18 cellular contexts compared by ENCODE assay signal in genomic region chr11:132646890-132647289, GRCh38.
A peak's percentile ranks its signal among the peaks of the same experiment; 100 is the strongest.
DNase-seq lines count a peak whose midpoint lies in the region; ATAC-seq, FAIRE-seq and TF ChIP-seq lines count a peak whose summit lies in the region.
"Had no signal": no experiment of that assay in that cellular context is flagged by ENCODE, and none has a peak within 500 bp of the region (broad histone marks: within the 10 kb centered on the region; RNA-seq: fewer than 3 reads in every experiment).

No MANE protein-coding gene starts in this region.

- no peak for TF ChIP-seq POLR2A in HepG2 (IDR thresholded peaks at IDR 0.05; ENCODE audit: insufficient read depth in 1 of 2, low read depth in 2 of 2, low read length in 2 of 2)
- no peak for TF ChIP-seq POLR2A in esophagus muscularis mucosa (IDR thresholded peaks at IDR 0.05; ENCODE audit: low read depth)
- no peak for TF ChIP-seq POLR2A in right lobe of liver (IDR thresholded peaks at IDR 0.05)

- H3K4me3 ChIP-seq in liver (ENCODE audit: low read depth in 1 of 3, low read length in 3 of 3) (no peak overlapping the region), HepG2 (replicated peaks in 1 of 3; ENCODE audit: insufficient read depth in 1 of 3, low read depth in 2 of 3, low read length in 3 of 3) (no peak overlapping the region), esophagus muscularis mucosa (no peak overlapping the region), right lobe of liver (no peak overlapping the region), PC-9 (no peak overlapping the region)
- H3K4me3 ChIP-seq: BLaER1 treated with 17β-estradiol and CSF1 and Interleukin-3, amounts not matched to agents 10 nM and 100 nM; HAP-1 had no signal

- H3K27me3 ChIP-seq in liver (ENCODE audit: control insufficient read depth in 4 of 4, insufficient read depth in 4 of 4, low read length in 3 of 4) = no peaks in the 10 kb centered on the region
- H3K27me3 ChIP-seq in HepG2 (ENCODE audit: control insufficient read depth in 1 of 2, insufficient read depth in 2 of 2, low read length in 2 of 2) = no peaks in the 10 kb centered on the region; a peak in 1 of 5 replicates
- no peaks in the 10 kb centered on the region for H3K27me3 ChIP-seq in esophagus muscularis mucosa
- no peaks in the 10 kb centered on the region for H3K27me3 ChIP-seq in right lobe of liver
- peaks cover 25% of the 10 kb centered on the region; the same call in 1 of the 2 replicates for H3K27me3 ChIP-seq in PC-9 (ENCODE audit: insufficient read depth, low read depth)
- H3K27me3 ChIP-seq: BLaER1 treated with 17β-estradiol and CSF1 and Interleukin-3, amounts not matched to agents 10 nM and 100 nM had no signal

- H4K20me1 ChIP-seq in HepG2 (ENCODE audit: insufficient read depth, low read length) = no peaks in the 10 kb centered on the region
- H4K20me1 ChIP-seq in PC-9 (ENCODE audit: insufficient read depth) = no peaks in the 10 kb centered on the region
- H4K20me1 ChIP-seq: BLaER1 treated with 17β-estradiol and CSF1 and Interleukin-3, amounts not matched to agents 10 nM and 100 nM had no signal

- POLR2A ChIA-PET in HepG2 (lab: Yijun Ruan, JAX) = no interaction called here
- POLR2A ChIA-PET in PC-9 (lab: Charles Lee; ENCODE audit: unreplicated experiment) = no interaction called here

- in situ Hi-C loops in HepG2 (cut with HindIII; ENCODE audit: extremely low pct_ligation_motif_present, low pct_unique_long_range_greater_than_20kb) = no loop called here

- no peaks in the 10 kb centered on the region for H3F3A ChIP-seq in PC-9 (ENCODE audit: insufficient read depth, low read depth)

- DNase-seq in HepG2 (ENCODE audit: low spot score) (no peak), esophagus muscularis mucosa (ENCODE audit: extremely low spot score) (peak; percentile 19), right lobe of liver (no peak), HuH-7 (ENCODE audit: low spot score) (no peak), PC-9 (no peak), NCI-H2081 (lab: John Stamatoyannopoulos, UW) (no peak)
- DNase-seq: CD8-positive, alpha-beta T cell; COR-L47; DMS 273 treated with DMSO at 0.1 percent for 48 hours; DMS53; DND-41 had no signal

- no peaks in the 10 kb centered on the region for H3K4me1 ChIP-seq in liver (ENCODE audit: control insufficient read depth in 4 of 4, insufficient read depth in 4 of 4, low read length in 3 of 4)
- H3K4me1 ChIP-seq in HepG2 (ENCODE audit: insufficient read depth, low read length) = no peaks in the 10 kb centered on the region
- no peaks in the 10 kb centered on the region for H3K4me1 ChIP-seq in esophagus muscularis mucosa
- no peaks in the 10 kb centered on the region for H3K4me1 ChIP-seq in right lobe of liver
- no peaks in the 10 kb centered on the region for H3K4me1 ChIP-seq in PC-9 (replicated peaks; ENCODE audit: insufficient read depth)
- H3K4me1 ChIP-seq: HAP-1 had no signal

- TF ChIP-seq CTCF in liver (IDR thresholded peaks at IDR 0.05; ENCODE audit: low read depth, low read length, missing input control) (no peak), HepG2 (CRISPR knock-in tag; IDR thresholded peaks at IDR 0.05) (no peak), esophagus muscularis mucosa (IDR thresholded peaks at IDR 0.05) (no peak), right lobe of liver (IDR thresholded peaks at IDR 0.05) (no peak), PC-9 (conservative IDR thresholded peaks at IDR 0.05) (no peak)

- no peaks in the 10 kb centered on the region for H3K36me3 ChIP-seq in liver (ENCODE audit: control insufficient read depth in 4 of 4, insufficient read depth in 3 of 4, low read depth in 1 of 4, low read length in 3 of 4)
- no peaks in the 10 kb centered on the region for H3K36me3 ChIP-seq in HepG2 (replicated peaks in 1 of 2; ENCODE audit: control insufficient read depth in 1 of 2, insufficient read depth in 2 of 2, low read length in 2 of 2)
- H3K36me3 ChIP-seq in esophagus muscularis mucosa = no peaks in the 10 kb centered on the region
- no peaks in the 10 kb centered on the region for H3K36me3 ChIP-seq in right lobe of liver
- no peaks in the 10 kb centered on the region for H3K36me3 ChIP-seq in PC-9 (ENCODE audit: low read depth)
- H3K36me3 ChIP-seq: BLaER1 treated with 17β-estradiol and CSF1 and Interleukin-3, amounts not matched to agents 10 nM and 100 nM; HAP-1 had no signal

- no peaks in the 10 kb centered on the region for H3K9me2 ChIP-seq in PC-9 (ENCODE audit: insufficient read depth)

- BruUV-seq in HepG2 (replicated peaks; lab: Mats Ljungman, UMichigan) = no TSS peak
- BruUV-seq in PC-9 (replicated peaks; lab: Mats Ljungman, UMichigan) = no TSS peak

- CTCF ChIA-PET in HepG2 (lab: Yijun Ruan, JAX; ENCODE audit: low intra/inter-chr PET ratio, low total read pairs) = no interaction called here
- CTCF ChIA-PET in PC-9 (lab: Charles Lee) = no interaction called here

- no peaks in the 10 kb centered on the region for H3K9me3 ChIP-seq in liver (ENCODE audit: control insufficient read depth in 4 of 4, low read length in 3 of 4)
- H3K9me3 ChIP-seq in HepG2 (ENCODE audit: low read length) = peaks cover 28% of the 10 kb centered on the region
- H3K9me3 ChIP-seq in esophagus muscularis mucosa = no peaks in the 10 kb centered on the region
- H3K9me3 ChIP-seq in right lobe of liver = no peaks in the 10 kb centered on the region
- no peaks in the 10 kb centered on the region for H3K9me3 ChIP-seq in PC-9 (ENCODE audit: insufficient read depth, low read depth)
- H3K9me3 ChIP-seq: BLaER1 treated with 17β-estradiol and CSF1 and Interleukin-3, amounts not matched to agents 10 nM and 100 nM; HAP-1 had no signal

- intact Hi-C loops in HepG2 (cut with micrococcal nuclease; ENCODE audit: unreplicated experiment) = no loop called here
- intact Hi-C loops in esophagus muscularis mucosa (cut with DNase I) = no loop called here
- intact Hi-C loops in right lobe of liver (cut with DNase I) = no loop called here
- intact Hi-C loops in PC-9 (cut with micrococcal nuclease; ENCODE audit: unreplicated experiment) = no loop called here

- FAIRE-seq in HepG2 (lab: Jason Lieb, UNC) = no peak
- FAIRE-seq: G401.6, GM12891, GM19239 had no signal

- ATAC-seq in HepG2 (no peak), right lobe of liver (peak; percentile 50 to 78 (median 67))
- ATAC-seq: CD8-positive, alpha-beta T cell had no signal

- H3K27ac ChIP-seq in liver (ENCODE audit: low read depth in 1 of 2, low read length in 2 of 2) (no peak overlapping the region), HepG2 (ENCODE audit: extremely low read length, insufficient read depth, low read length) (no peak overlapping the region), esophagus muscularis mucosa (replicated peaks in 1 of 4) (no peak overlapping the region), right lobe of liver (no peak overlapping the region), PC-9 (no peak overlapping the region)
- H3K27ac ChIP-seq: BLaER1 treated with 17β-estradiol and CSF1 and Interleukin-3, amounts not matched to agents 10 nM and 100 nM; HL-60 had no signal

- no peak overlapping the region for H3K4me2 ChIP-seq in HepG2 (ENCODE audit: low read depth, low read length)
- H3K4me2 ChIP-seq in PC-9 = no peak overlapping the region
- H3K4me2 ChIP-seq: BLaER1 treated with 17β-estradiol and CSF1 and Interleukin-3, amounts not matched to agents 10 nM and 100 nM had no signal

- TF ChIP-seq EP300 in HepG2 (IDR thresholded peaks at IDR 0.05; ENCODE audit: low read depth in 2 of 2, low read length in 2 of 2) = no peak
- TF ChIP-seq EP300 in HepG2 (CRISPR knock-in tag; IDR thresholded peaks at IDR 0.05; ENCODE audit: borderline replicate concordance) = no peak
- TF ChIP-seq EP300 in esophagus muscularis mucosa (IDR thresholded peaks at IDR 0.05) = no peak

- H3K79me2 ChIP-seq in HepG2 (ENCODE audit: insufficient read depth, low read length) (no peaks in the 10 kb centered on the region), PC-9 (ENCODE audit: low read depth) (no peaks in the 10 kb centered on the region)

- H2AFZ ChIP-seq in HepG2 (ENCODE audit: low read length) (no peak overlapping the region), PC-9 (no peak overlapping the region)

- WGBS in liver = 69% methylated on average over 2 of the region's 2 CpGs
- WGBS in HepG2 (ENCODE audit: low lambda C conversion rate) = 0% methylated on average over 2 of the region's 2 CpGs
- WGBS in esophagus muscularis mucosa = 74% methylated on average over 2 of the region's 2 CpGs
- WGBS in right lobe of liver (ENCODE audit: insufficient coverage, low coverage, low lambda C conversion rate, missing lambda C conversion rate) = 49% methylated on average over 2 of the region's 2 CpGs

- no peak for TF ChIP-seq RAD21 in liver (IDR thresholded peaks at IDR 0.05)
- TF ChIP-seq RAD21 in HepG2 (CRISPR knock-in tag; IDR thresholded peaks at IDR 0.05) = no peak

- H3K9ac ChIP-seq in liver (ENCODE audit: low read depth in 1 of 2, low read length in 2 of 2) (no peak overlapping the region), HepG2 (ENCODE audit: insufficient read depth, low read depth, low read length) (no peak overlapping the region)
- H3K9ac ChIP-seq: BLaER1 treated with 17β-estradiol and CSF1 and Interleukin-3, amounts not matched to agents 10 nM and 100 nM had no signal

TF ChIP-seq in HepG2, 621 proteins besides CTCF, POLR2A, EP300 and RAD21 (continues in another document):
- TF ChIP-seq ZNF784 (CRISPR knock-in tag; IDR thresholded peaks at IDR 0.05; ENCODE audit: borderline replicate concordance) = no peak
- no peak for TF ChIP-seq YEATS4 (CRISPR knock-in tag; IDR thresholded peaks at IDR 0.05; ENCODE audit: borderline replicate concordance)
- TF ChIP-seq ZNF605 (CRISPR knock-in tag; IDR thresholded peaks at IDR 0.05) = no peak
- TF ChIP-seq SNRNP70 (IDR thresholded peaks at IDR 0.05; ENCODE audit: low read depth, low read length) = no peak
- TF ChIP-seq ZFYVE20 (CRISPR knock-in tag; IDR thresholded peaks at IDR 0.05; ENCODE audit: borderline replicate concordance, low read depth) = no peak
- TF ChIP-seq ZMYM4 (CRISPR knock-in tag; IDR thresholded peaks at IDR 0.05) = no peak
- TF ChIP-seq MATR3 (CRISPR knock-in tag; IDR thresholded peaks at IDR 0.05) = no peak
- TF ChIP-seq TCF7 (IDR thresholded peaks at IDR 0.05; ENCODE audit: low read depth) = no peak
